1 cellular context compared by ENCODE assay signal in the genomic region with DNA sequence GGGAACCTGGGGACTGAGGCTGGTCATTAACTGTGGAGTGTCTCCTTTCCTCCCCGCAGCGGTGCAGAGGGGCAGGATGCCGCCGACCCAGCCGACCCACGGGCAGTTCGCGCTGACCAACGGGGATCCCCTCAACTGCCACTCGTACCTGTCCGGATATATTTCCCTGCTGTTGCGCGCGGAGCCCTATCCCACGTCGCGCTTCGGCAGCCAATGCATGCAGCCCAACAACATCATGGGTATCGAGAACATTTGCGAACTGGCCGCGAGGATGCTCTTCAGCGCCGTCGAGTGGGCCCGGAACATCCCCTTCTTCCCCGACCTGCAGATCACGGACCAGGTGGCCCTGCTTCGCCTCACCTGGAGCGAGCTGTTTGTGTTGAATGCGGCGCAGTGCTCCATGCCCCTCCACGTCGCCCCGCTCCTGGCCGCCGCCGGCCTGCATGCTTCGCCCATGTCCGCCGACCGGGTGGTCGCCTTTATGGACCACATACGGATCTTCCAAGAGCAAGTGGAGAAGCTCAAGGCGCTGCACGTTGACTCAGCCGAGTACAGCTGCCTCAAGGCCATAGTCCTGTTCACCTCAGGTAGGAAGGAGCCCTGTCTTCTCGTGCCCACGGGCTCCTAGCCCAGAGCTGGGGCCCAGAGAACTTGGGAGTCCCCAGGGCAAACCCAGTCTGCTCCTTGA.
A peak's percentile ranks its signal among the peaks of the same experiment; 100 is the strongest.
TF ChIP-seq lines count a peak whose summit lies in the region.

No MANE protein-coding gene starts in this region.

TF ChIP-seq in GM12878, 131 proteins besides CTCF, POLR2A, EP300 and RAD21 (continued from another document):
- 0 out of 2 replicates have a peak, but pooled peaks have one; percentile 24 for TF ChIP-seq NKRF (conservative IDR thresholded peaks at IDR 0.05)
- TF ChIP-seq ZBTB40 (IDR thresholded peaks at IDR 0.05; ENCODE audit: borderline replicate concordance): peak; percentile 41; the same call in 1 of the 2 replicates
- TF ChIP-seq SREBF2 (IDR thresholded peaks at IDR 0.05; ENCODE audit: low read length): no peak
- TF ChIP-seq REST (IDR thresholded peaks at IDR 0.05; ENCODE audit: low read depth, low read length): no peak
- peak; percentile 98 for TF ChIP-seq MLLT1 (IDR thresholded peaks at IDR 0.05)
- TF ChIP-seq CREM (IDR thresholded peaks at IDR 0.05; ENCODE audit: low read depth): no peak
